ENCODE assay signal across 10 cellular contexts in genomic region chr16:84527486-84528269, GRCh38. TPM values are rescaled to one million over a fixed set of nuclear protein-coding genes. Genes with fewer than 3 reads are reported as not detected.
DNase-seq lines count a peak whose midpoint lies in the region; ATAC-seq and TF ChIP-seq lines count a peak whose summit lies in the region.
"Had no signal": no experiment of that assay in that cellular context is flagged by ENCODE, and none has a peak within 500 bp of the region (broad histone marks: within the 10 kb centered on the region; RNA-seq: fewer than 3 reads in every experiment).

No MANE protein-coding gene starts in this region.

- no peak overlapping the region for H4K91ac ChIP-seq in IMR-90 (ENCODE audit: insufficient read depth, low read depth, low read length)

- no TSS peak for BruUV-seq in IMR-90 (replicated peaks; lab: Mats Ljungman, UMichigan)

- H3K27ac ChIP-seq in IMR-90 (ENCODE audit: insufficient read depth, low read length), result no peak overlapping the region
- H3K27ac ChIP-seq in colonic mucosa, result no peak overlapping the region

- H3K4me3 ChIP-seq in IMR-90 (ENCODE audit: insufficient read depth, low read depth, low read length) (no peak overlapping the region), adipocyte (ENCODE audit: low read length) (peak overlapping the region; percentile 24), colonic mucosa (no peak overlapping the region)

- intact Hi-C loops in IMR-90 (cut with micrococcal nuclease) (no loop called here), colonic mucosa (cut with DNase I) (no loop called here)

- H3K36me3 Mint-ChIP-seq in stimulated activated effector memory CD8-positive, alpha-beta T cell treated with anti-CD3 and anti-CD28 coated beads, Interleukin-12 subunit alpha, Interleukin-12 subunit beta, amount 100 ng/mL, for 72 hours, result no peaks in the 10 kb centered on the region

- no peak overlapping the region for H3K9ac ChIP-seq in IMR-90 (ENCODE audit: low read depth, low read length)
- peak overlapping the region; percentile 62 for H3K9ac ChIP-seq in adipocyte (ENCODE audit: low read length)
- no peak overlapping the region for H3K9ac ChIP-seq in colonic mucosa (ENCODE audit: low read depth in 2 of 2, low read length in 2 of 2)

- 0 out of 2 replicates have a peak overlapping the region, but pooled peaks have one; percentile 1 for H3K18ac ChIP-seq in IMR-90 (ENCODE audit: low read depth, low read length)

- H3K79me1 ChIP-seq in IMR-90 (ENCODE audit: low read depth in 1 of 2, low read length in 2 of 2), result no peaks in the 10 kb centered on the region; a peak in 1 of 4 replicates

- H2BK120ac ChIP-seq in IMR-90 (ENCODE audit: low read depth, low read length), result peak overlapping the region; percentile 69

- no peak for TF ChIP-seq RAD21 in IMR-90 (IDR thresholded peaks at IDR 0.05; ENCODE audit: low read length)

- peak overlapping the region; percentile 62 for H2AK5ac ChIP-seq in IMR-90 (ENCODE audit: low read depth, low read length)

- peaks cover 11% of the 10 kb centered on the region for H3K9me3 Mint-ChIP-seq in stimulated activated effector memory CD8-positive, alpha-beta T cell treated with anti-CD3 and anti-CD28 coated beads, Interleukin-12 subunit alpha, Interleukin-12 subunit beta, amount 100 ng/mL, for 72 hours

- peak overlapping the region; percentile 76 to 92; a peak in 2 of 4 replicates for H4K8ac ChIP-seq in IMR-90 (ENCODE audit: low read depth in 2 of 2, low read length in 2 of 2)

- H3K4me1 Mint-ChIP-seq in stimulated activated effector memory CD8-positive, alpha-beta T cell treated with anti-CD3 and anti-CD28 coated beads, Interleukin-12 subunit alpha, Interleukin-12 subunit beta, amount 100 ng/mL, for 72 hours, result peaks cover 22% of the 10 kb centered on the region

- H3K56ac ChIP-seq in IMR-90 (ENCODE audit: extremely low read depth, insufficient read depth, low read length), result no peak overlapping the region

- H3K9me3 ChIP-seq in IMR-90 (ENCODE audit: control insufficient read depth, insufficient read depth, low read length) (peaks cover 9% of the 10 kb centered on the region), adipocyte (ENCODE audit: control insufficient read depth, low read length) (peaks cover 10% of the 10 kb centered on the region), colonic mucosa (no peaks in the 10 kb centered on the region)

- TF ChIP-seq CTCF in IMR-90 (conservative IDR thresholded peaks at IDR 0.05; ENCODE audit: low read depth, low read length), result no peak
- TF ChIP-seq CTCF in GM10248 (IDR thresholded peaks at IDR 0.05; ENCODE audit: control extremely low read depth, extremely low read depth, low read depth, missing control alignments), result no peak
- no peak for TF ChIP-seq CTCF in colonic mucosa (IDR thresholded peaks at IDR 0.05)

- no peaks in the 10 kb centered on the region for H4K20me1 ChIP-seq in IMR-90 (ENCODE audit: insufficient read depth, low read length)

- peak overlapping the region; percentile 29; the same call in 1 of the 2 replicates for H3K23ac ChIP-seq in IMR-90 (ENCODE audit: low read depth, low read length)

- H3K27me3 ChIP-seq in IMR-90 (ENCODE audit: control insufficient read depth, insufficient read depth, low read length) (no peaks in the 10 kb centered on the region), adipocyte (replicated peaks; ENCODE audit: control insufficient read depth, insufficient read depth, low read length) (no peaks in the 10 kb centered on the region), colonic mucosa (no peaks in the 10 kb centered on the region)

- H3K36me3 ChIP-seq in IMR-90 (ENCODE audit: control insufficient read depth, insufficient read depth, low read length) (no peaks in the 10 kb centered on the region), adipocyte (ENCODE audit: control insufficient read depth, insufficient read depth, low read length, severe bottlenecking) (no peaks in the 10 kb centered on the region), colonic mucosa (no peaks in the 10 kb centered on the region)

- H2BK20ac ChIP-seq in IMR-90 (ENCODE audit: low read depth, low read length), result peak overlapping the region; percentile 45; the same call in 1 of the 2 replicates

- in situ Hi-C loops in IMR-90 (cut with MboI; ENCODE audit: low sequenced_read_pairs), result no loop called here

- CTCF ChIA-PET in IMR-90 (lab: Yijun Ruan, JAX) (no interaction called here), GM10248 (lab: Yijun Ruan, JAX) (interaction anchor here (1.0 to 2.1 kb wide), 7 partner anchors 12 to 251 kb away, joined by 3 to 8 read pairs (median 4); no protein-coding TSS in a partner anchor)

- peaks cover 12% of the 10 kb centered on the region for H3K9me1 ChIP-seq in IMR-90 (ENCODE audit: insufficient read depth, low read length)

- H3K14ac ChIP-seq in IMR-90 (replicated peaks; ENCODE audit: low read depth, low read length), result peak overlapping the region; percentile 75

- no peak overlapping the region for H2BK5ac ChIP-seq in IMR-90 (ENCODE audit: low read depth, low read length, poor library complexity, severe bottlenecking)

- H3K4me1 ChIP-seq in IMR-90 (ENCODE audit: control insufficient read depth, insufficient read depth, low read length) (peaks cover 14% of the 10 kb centered on the region), adipocyte (ENCODE audit: control insufficient read depth, insufficient read depth, low read length) (peaks cover 31% of the 10 kb centered on the region), colonic mucosa (no peaks in the 10 kb centered on the region)

- no peak overlapping the region for H2AK9ac ChIP-seq in IMR-90 (replicated peaks; ENCODE audit: low read depth, low read length, poor library complexity)

- POLR2A ChIA-PET in IMR-90 (lab: Charles Lee; ENCODE audit: unreplicated experiment), result no interaction called here
- POLR2A ChIA-PET in GM10248 (lab: Yijun Ruan, JAX), result no interaction called here

- dilution Hi-C loops in IMR-90 (cut with HindIII; ENCODE audit: low sequenced_read_pairs, unreplicated experiment), result no loop called here

- H3K4ac ChIP-seq in IMR-90 (ENCODE audit: low read depth, low read length), result peak overlapping the region; percentile 79

- H3K4me3 Mint-ChIP-seq in stimulated activated effector memory CD8-positive, alpha-beta T cell treated with anti-CD3 and anti-CD28 coated beads, Interleukin-12 subunit alpha, Interleukin-12 subunit beta, amount 100 ng/mL, for 72 hours, result no peak overlapping the region
- H3K4me3 Mint-ChIP-seq: naive B cell had no signal

- no peak for TF ChIP-seq POLR2A in IMR-90 (IDR thresholded peaks at IDR 0.05; ENCODE audit: low read depth, low read length)

- H4K5ac ChIP-seq in IMR-90 (ENCODE audit: low read depth, low read length), result peak overlapping the region; percentile 19; the same call in 1 of the 2 replicates

- WGBS in IMR-90 (ENCODE audit: extremely low coverage in 2 of 2, insufficient read length in 1 of 2), 2 experiments, result 71% methylated on average over 3 of the region's 15 CpGs; no CpG with 5 or more reads in 1 of the 2 experiments

- DNase-seq in IMR-90 (no peak), adipocyte (ENCODE audit: low read depth) (no peak), left lobe of liver (ENCODE audit: low spot score) (no peak), GM10248 (ENCODE audit: extremely low spot score) (no peak), colonic mucosa (no peak), NCI-H1417 (lab: John Stamatoyannopoulos, UW) (no peak)
- DNase-seq in stimulated activated effector memory CD8-positive, alpha-beta T cell treated with anti-CD3 and anti-CD28 coated beads, Interleukin-12 subunit alpha, Interleukin-12 subunit beta, amount 100 ng/mL, for 72 hours (ENCODE audit: low spot score in 2 of 2), result no peak
- DNase-seq: naive B cell, SHP77 had no signal

- H3K27ac Mint-ChIP-seq in stimulated activated effector memory CD8-positive, alpha-beta T cell treated with anti-CD3 and anti-CD28 coated beads, Interleukin-12 subunit alpha, Interleukin-12 subunit beta, amount 100 ng/mL, for 72 hours, result peak overlapping the region; percentile 62

- peak overlapping the region; percentile 81 for H2AFZ ChIP-seq in IMR-90 (replicated peaks; ENCODE audit: low read length, poor library complexity)

- H2BK15ac ChIP-seq in IMR-90 (ENCODE audit: low read depth, low read length), result peak overlapping the region; percentile 70

- ATAC-seq in IMR-90 (ENCODE audit: low read depth) (no peak), left lobe of liver (peak; percentile 21), HG02642 (IDR thresholded peaks at IDR 0.05; ENCODE audit: poor library complexity, unreplicated experiment) (no peak)
- ATAC-seq in stimulated activated effector memory CD8-positive, alpha-beta T cell treated with anti-CD3 and anti-CD28 coated beads, Interleukin-12 subunit alpha, Interleukin-12 subunit beta, amount 100 ng/mL, for 72 hours, result no peak

- H3K4me2 ChIP-seq in IMR-90 (ENCODE audit: low read depth, low read length), result no peak overlapping the region

TF ChIP-seq in IMR-90, 13 proteins besides CTCF, POLR2A, EP300 and RAD21 (continues in another document):
- TF ChIP-seq MAFK (IDR thresholded peaks at IDR 0.05; ENCODE audit: low read depth, low read length), result no peak
- no peak for TF ChIP-seq CHD1 (IDR thresholded peaks at IDR 0.05; ENCODE audit: low read depth, low read length)
- TF ChIP-seq CEBPB (IDR thresholded peaks at IDR 0.05; ENCODE audit: low read depth, low read length), result no peak
- no peak for TF ChIP-seq BHLHE40 (IDR thresholded peaks at IDR 0.05; ENCODE audit: low read depth, low read length)
- no peak for TF ChIP-seq RFX5 (IDR thresholded peaks at IDR 0.05; ENCODE audit: low read depth, low read length)
- TF ChIP-seq MXI1 (IDR thresholded peaks at IDR 0.05; ENCODE audit: borderline replicate concordance, low read depth, low read length), result no peak
- TF ChIP-seq ELK1 (IDR thresholded peaks at IDR 0.05; ENCODE audit: borderline replicate concordance, low read depth, low read length), result no peak
- TF ChIP-seq FOS (IDR thresholded peaks at IDR 0.05; ENCODE audit: low read depth, low read length), result no peak
- TF ChIP-seq MAZ (IDR thresholded peaks at IDR 0.05; ENCODE audit: borderline replicate concordance, low read depth, low read length), result no peak
- no peak for TF ChIP-seq SMC3 (IDR thresholded peaks at IDR 0.05; ENCODE audit: low read depth, low read length)

RNA-seq across cellular contexts. Expression of gene MEAK7, which starts 23.2 kb away (rescaled TPM):
- 27.4 and 27.8 TPM in 2 replicates for total RNA-seq in IMR-90 (2012; rRNA removed)
- 36.0 and 39.0 TPM in 2 replicates for polyA plus RNA-seq in IMR-90 (2012; rRNA removed)
- polyA plus RNA-seq in IMR-90 (2012; cell fraction: cytosol; rRNA removed), result 25.1 and 29.9 TPM in 2 replicates
- polyA plus RNA-seq in IMR-90 (2012; cell fraction: nucleus; rRNA removed; ENCODE audit: low replicate concordance), result 31.0 and 35.1 TPM in 2 replicates
- 2.9 TPM for total RNA-seq in left lobe of liver
- 10 to 100 TPM; 17.0 to 23.4 TPM for total RNA-seq in colonic mucosa
